ENCODE assay signal across 1 cellular context in genomic region chr10:24259365-24260125, GRCh38.
TF ChIP-seq lines count a peak whose summit lies in the region.

No MANE protein-coding gene starts in this region.

TF ChIP-seq in WTC11, 78 proteins besides CTCF, POLR2A, EP300 and RAD21 (continued from another document):
- TF ChIP-seq ATF6 (CRISPR knock-in tag; IDR thresholded peaks at IDR 0.05) (no peak), HMGXB4 (CRISPR knock-in tag; IDR thresholded peaks at IDR 0.05) (no peak), E2F4 (CRISPR knock-in tag; IDR thresholded peaks at IDR 0.05; ENCODE audit: borderline replicate concordance, low read depth) (no peak), CREB1 (CRISPR knock-in tag; IDR thresholded peaks at IDR 0.05) (no peak), GTF2I (CRISPR knock-in tag; conservative IDR thresholded peaks at IDR 0.05) (no peak), SMAD4 (CRISPR knock-in tag; IDR thresholded peaks at IDR 0.05) (no peak), SOX15 (CRISPR knock-in tag; IDR thresholded peaks at IDR 0.05) (no peak), ZNF138 (CRISPR knock-in tag; conservative IDR thresholded peaks at IDR 0.05) (no peak), USF2 (CRISPR knock-in tag; IDR thresholded peaks at IDR 0.05) (no peak), ESRRA (CRISPR knock-in tag; IDR thresholded peaks at IDR 0.05; ENCODE audit: borderline replicate concordance) (no peak), AFF4 (CRISPR knock-in tag; IDR thresholded peaks at IDR 0.05; ENCODE audit: borderline replicate concordance) (no peak), ERG (CRISPR knock-in tag; IDR thresholded peaks at IDR 0.05) (no peak), GABPB1 (CRISPR knock-in tag; IDR thresholded peaks at IDR 0.05) (no peak)
